In the genomic region with DNA sequence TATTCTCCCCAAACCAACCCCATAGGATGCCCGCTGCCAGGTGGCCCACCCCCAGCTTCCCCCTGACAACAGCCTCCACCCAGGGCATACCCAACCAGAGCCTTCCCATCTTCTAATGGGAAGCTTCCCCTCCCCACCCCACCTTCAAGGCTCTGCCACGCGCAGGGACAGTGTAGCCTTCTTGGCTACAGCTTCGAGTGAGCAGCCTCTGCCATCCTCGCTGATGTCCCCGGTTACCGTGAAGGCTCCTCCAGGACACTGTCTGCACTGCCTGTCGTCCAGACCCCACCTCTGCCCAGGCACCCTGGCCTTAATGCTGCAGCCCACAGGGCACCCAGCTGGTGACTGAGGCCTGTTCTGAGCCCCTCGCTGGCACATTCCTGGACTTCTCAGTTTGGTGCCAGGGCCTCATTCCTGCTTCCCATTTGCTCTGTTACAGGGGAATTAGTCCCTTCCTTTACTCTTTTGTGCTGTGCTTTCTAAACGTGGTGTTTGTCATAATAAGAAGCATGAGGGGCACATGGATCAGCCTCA, we compare ENCODE assay signal across 38 cellular contexts.
"Had no signal": no experiment of that assay in that cellular context is flagged by ENCODE, and none has a peak within 500 bp of the region (broad histone marks: within the 10 kb centered on the region; RNA-seq: fewer than 3 reads in every experiment).

No MANE protein-coding gene starts in this region.

- FAIRE-seq: bronchial epithelial cell, TTC549 had no signal

- H3K9me3 ChIP-seq: ascending aorta had no signal

- H3K4me1 Mint-ChIP-seq: activated B cell treated with CpG ODN at 0.5 μM for 24 hours; activated CD4-positive, alpha-beta T cell treated with anti-CD3 and anti-CD28 coated beads, Interleukin-2, amount 10 ng/mL, durations not matched to agents 24 days and 14 days; activated CD8-positive, alpha-beta memory T cell treated with anti-CD3 and anti-CD28 coated beads, Interleukin-2, amount 10 ng/mL, durations not matched to agents 7 days and 5 days; activated naive CD4-positive, alpha-beta T cell treated with anti-CD3 and anti-CD28 coated beads, Interleukin-2, amount 10 ng/mL, durations not matched to agents 7 days and 5 days; activated naive CD4-positive, alpha-beta T cell treated with anti-CD3 and anti-CD28 coated beads, Interleukin-2, amount 50 U/mL, for 24 hours; activated naive CD8-positive, alpha-beta T cell treated with anti-CD3 and anti-CD28 coated beads, Interleukin-2, amount 10 ng/mL, durations not matched to agents 7 days and 5 days; activated naive CD8-positive, alpha-beta T cell treated with anti-CD3 and anti-CD28 coated beads, Interleukin-2, amount 50 U/mL, for 24 hours; brain; central memory CD8-positive, alpha-beta T cell had no signal

- H3K27ac Mint-ChIP-seq: activated B cell treated with CpG ODN at 0.5 μM for 24 hours; activated CD4-positive, alpha-beta memory T cell treated with anti-CD3 and anti-CD28 coated beads for 36 hours; activated CD4-positive, alpha-beta T cell treated with anti-CD3 and anti-CD28 coated beads, Interleukin-2, amount 10 ng/mL, durations not matched to agents 24 days and 14 days; activated CD8-positive, alpha-beta memory T cell treated with anti-CD3 and anti-CD28 coated beads, Interleukin-2, amount 10 ng/mL, durations not matched to agents 7 days and 5 days; activated CD8-positive, alpha-beta T cell treated with anti-CD3 and anti-CD28 coated beads, Interleukin-2, amount 10 ng/mL, durations not matched to agents 7 days and 5 days; activated naive CD4-positive, alpha-beta T cell treated with anti-CD3 and anti-CD28 coated beads, Interleukin-2, amount 10 ng/mL, durations not matched to agents 7 days and 5 days; activated naive CD4-positive, alpha-beta T cell treated with anti-CD3 and anti-CD28 coated beads, Interleukin-2, amount 50 U/mL, for 24 hours; activated naive CD8-positive, alpha-beta T cell; activated naive CD8-positive, alpha-beta T cell treated with anti-CD3 and anti-CD28 coated beads, Interleukin-2, amount 10 ng/mL, durations not matched to agents 7 days and 5 days; activated naive CD8-positive, alpha-beta T cell treated with anti-CD3 and anti-CD28 coated beads, Interleukin-2, amount 50 U/mL, for 24 hours; activated T-cell treated with anti-CD3 and anti-CD28 coated beads, Interleukin-2, amount 50 U/mL, for 24 hours; activated T-helper 2 cell treated with anti-CD3 and anti-CD28 coated beads, Interferon-gamma antibody, Interleukin-2, Interleukin-4, amounts not matched to agents 10 μg/mL and 5 μg/mL and 100 μg/mL, durations not matched to agents 14 hours and 24 hours and 36 hours; brain; T-helper 1 cell treated with Interleukin-12 subunit alpha and Interleukin-12 subunit beta and Interleukin-4 antibody, amounts not matched to agents 30 μg/mL and 1 μg/mL, for 36 hours; T-helper 2 cell treated with Interferon-gamma antibody and Interleukin-4, amounts not matched to agents 5 μg/mL and 100 μg/mL, for 36 hours had no signal

- H3K27me3 ChIP-seq: ascending aorta, cardiac muscle cell had no signal

- DNase-seq: activated B cell treated with CpG ODN at 0.5 μM for 24 hours; activated CD4-positive, alpha-beta memory T cell treated with anti-CD3 and anti-CD28 coated beads for 36 hours; activated CD4-positive, alpha-beta T cell treated with anti-CD3 and anti-CD28 coated beads for 4 hours; activated CD4-positive, alpha-beta T cell treated with anti-CD3 and anti-CD28 coated beads, Interleukin-2, amount 10 ng/mL, durations not matched to agents 24 days and 14 days; activated CD4-positive, alpha-beta T cell treated with anti-CD3 and anti-CD28 coated beads, Interleukin-2, amount 50 U/mL, for 1 hour; activated CD4-positive, alpha-beta T cell treated with anti-CD3 and anti-CD28 coated beads, Interleukin-2, amount 50 U/mL, for 4 hours; activated CD4-positive, CD25-positive, alpha-beta regulatory T cell treated with anti-CD3 and anti-CD28 coated beads, Interleukin-2, amount 50 U/mL, for 72 hours; activated CD8-positive, alpha-beta memory T cell treated with anti-CD3 and anti-CD28 coated beads for 24 hours; activated CD8-positive, alpha-beta memory T cell treated with anti-CD3 and anti-CD28 coated beads, Interleukin-2, amount 10 ng/mL, durations not matched to agents 7 days and 5 days; activated CD8-positive, alpha-beta memory T cell treated with anti-CD3 and anti-CD28 coated beads, Interleukin-2, amount 50 U/mL, for 48 hours; activated CD8-positive, alpha-beta T cell treated with anti-CD3 and anti-CD28 coated beads, Interleukin-2, amount 10 ng/mL, durations not matched to agents 7 days and 5 days; activated effector memory CD4-positive, alpha-beta T cell treated with Interleukin-2 at 50 U/mL for 16 hours; activated gamma-delta T cell; activated naive CD4-positive, alpha-beta T cell treated with anti-CD3 and anti-CD28 coated beads, Interleukin-2, amount 10 ng/mL, durations not matched to agents 7 days and 5 days; activated naive CD4-positive, alpha-beta T cell treated with Interleukin-2 at 50 U/mL for 16 hours; activated naive CD8-positive, alpha-beta T cell treated with anti-CD3 and anti-CD28 coated beads, Interleukin-2, amount 10 ng/mL, durations not matched to agents 7 days and 5 days; activated naive CD8-positive, alpha-beta T cell treated with anti-CD3 and anti-CD28 coated beads, Interleukin-2, amount 50 U/mL, for 24 hours; activated T-cell treated with anti-CD3 and anti-CD28 coated beads, Interleukin-2, amount 50 U/mL, for 24 hours; activated T-cell treated with anti-CD3 and anti-CD28 coated beads, Interleukin-2, amount 50 U/mL, for 48 hours; amygdala; anterior cingulate cortex; caudate nucleus; cerebellar nuclear complex; T-helper 1 cell; T-helper 2 cell; T-helper 9 cell had no signal

- ATAC-seq: activated CD8-positive, alpha-beta memory T cell treated with anti-CD3 and anti-CD28 coated beads, Interleukin-2, amount 10 ng/mL, durations not matched to agents 7 days and 5 days; activated CD8-positive, alpha-beta T cell treated with anti-CD3 and anti-CD28 coated beads, Interleukin-2, amount 10 ng/mL, durations not matched to agents 7 days and 5 days; activated naive CD8-positive, alpha-beta T cell treated with anti-CD3 and anti-CD28 coated beads, Interleukin-2, amount 50 U/mL, for 24 hours had no signal

- H3K27me3 Mint-ChIP-seq: activated CD4-positive, alpha-beta T cell treated with anti-CD3 and anti-CD28 coated beads, Interleukin-2, amount 10 ng/mL, durations not matched to agents 24 days and 14 days; activated naive CD8-positive, alpha-beta T cell treated with anti-CD3 and anti-CD28 coated beads, Interleukin-2, amount 10 ng/mL, durations not matched to agents 7 days and 5 days; activated naive CD8-positive, alpha-beta T cell treated with anti-CD3 and anti-CD28 coated beads, Interleukin-2, amount 50 U/mL, for 24 hours had no signal

- H3K4me3 ChIP-seq: ascending aorta, cardiac muscle cell had no signal

- H3K4me3 Mint-ChIP-seq: activated B cell treated with CpG ODN at 0.5 μM for 24 hours; activated CD4-positive, alpha-beta memory T cell treated with anti-CD3 and anti-CD28 coated beads for 36 hours; activated CD4-positive, alpha-beta T cell treated with anti-CD3 and anti-CD28 coated beads, Interleukin-2, amount 10 ng/mL, durations not matched to agents 24 days and 14 days; activated CD8-positive, alpha-beta memory T cell treated with anti-CD3 and anti-CD28 coated beads, Interleukin-2, amount 10 ng/mL, durations not matched to agents 7 days and 5 days; activated CD8-positive, alpha-beta T cell treated with anti-CD3 and anti-CD28 coated beads, Interleukin-2, amount 10 ng/mL, durations not matched to agents 7 days and 5 days; activated naive CD4-positive, alpha-beta T cell treated with anti-CD3 and anti-CD28 coated beads, Interleukin-2, amount 10 ng/mL, durations not matched to agents 7 days and 5 days; activated naive CD4-positive, alpha-beta T cell treated with anti-CD3 and anti-CD28 coated beads, Interleukin-2, amount 50 U/mL, for 24 hours; activated naive CD8-positive, alpha-beta T cell; activated naive CD8-positive, alpha-beta T cell treated with anti-CD3 and anti-CD28 coated beads, Interleukin-2, amount 10 ng/mL, durations not matched to agents 7 days and 5 days; activated naive CD8-positive, alpha-beta T cell treated with anti-CD3 and anti-CD28 coated beads, Interleukin-2, amount 50 U/mL, for 24 hours; activated T-cell treated with anti-CD3 and anti-CD28 coated beads, Interleukin-2, amount 50 U/mL, for 24 hours; brain; central memory CD8-positive, alpha-beta T cell; T-helper 1 cell treated with Interleukin-12 subunit alpha and Interleukin-12 subunit beta and Interleukin-4 antibody, amounts not matched to agents 30 μg/mL and 1 μg/mL, for 36 hours; T-helper 2 cell treated with Interferon-gamma antibody and Interleukin-4, amounts not matched to agents 5 μg/mL and 100 μg/mL, for 36 hours had no signal

- H3K27ac ChIP-seq: ascending aorta, cardiac muscle cell, VCaP had no signal

- H3K36me3 Mint-ChIP-seq: activated CD8-positive, alpha-beta memory T cell treated with anti-CD3 and anti-CD28 coated beads, Interleukin-2, amount 10 ng/mL, durations not matched to agents 7 days and 5 days; activated naive CD4-positive, alpha-beta T cell treated with anti-CD3 and anti-CD28 coated beads, Interleukin-2, amount 10 ng/mL, durations not matched to agents 7 days and 5 days; activated naive CD8-positive, alpha-beta T cell treated with anti-CD3 and anti-CD28 coated beads, Interleukin-2, amount 10 ng/mL, durations not matched to agents 7 days and 5 days had no signal

- H3K36me3 ChIP-seq: ascending aorta, cardiac muscle cell had no signal

- H3K4me1 ChIP-seq: ascending aorta had no signal
